ENCODE assay signal across 19 cellular contexts in genomic region chr9:34662544-34663295, GRCh38. TPM values are rescaled to one million over a fixed set of nuclear protein-coding genes. Genes with fewer than 3 reads are reported as not detected.
DNase-seq lines count a peak whose midpoint lies in the region; ATAC-seq and TF ChIP-seq lines count a peak whose summit lies in the region.
"Had no signal": no experiment of that assay in that cellular context is flagged by ENCODE, and none has a peak within 500 bp of the region (broad histone marks: within the 10 kb centered on the region; RNA-seq: fewer than 3 reads in every experiment).

Gene CCL27 (minus strand): TSS chr9:34662657. CDS start chr9:34662633, 24 bp downstream.

- no peak for TF ChIP-seq POLR2A in lower leg skin (IDR thresholded peaks at IDR 0.05)

- H3K4me3 ChIP-seq in CD4-positive, CD25-positive, alpha-beta regulatory T cell (ENCODE audit: low read depth, low read length): peak within 1 kb of the TSS; percentile 73
- H3K4me3 ChIP-seq in HEK293 (ENCODE audit: low read depth, low read length) (no peak within 1 kb of the TSS), ascending aorta (no peak within 1 kb of the TSS), lower leg skin (ENCODE audit: low read depth, poor library complexity, severe bottlenecking) (no peak within 1 kb of the TSS)
- H3K4me3 ChIP-seq: gastrocnemius medialis, neural progenitor cell, upper lobe of left lung had no signal

- no peaks in the 10 kb centered on the region for H3K27me3 ChIP-seq in CD4-positive, CD25-positive, alpha-beta regulatory T cell (ENCODE audit: control insufficient read depth, insufficient read depth, low read length)
- no peaks in the 10 kb centered on the region for H3K27me3 ChIP-seq in ascending aorta
- H3K27me3 ChIP-seq: gastrocnemius medialis, neural progenitor cell, upper lobe of left lung had no signal

- H3K4me1 ChIP-seq in CD4-positive, CD25-positive, alpha-beta regulatory T cell (ENCODE audit: control insufficient read depth, insufficient read depth, low read length, poor library complexity, severe bottlenecking): peaks cover 37% of the 10 kb centered on the region
- peaks cover 5% of the 10 kb centered on the region; the same call in 1 of the 2 replicates for H3K4me1 ChIP-seq in HEK293 (ENCODE audit: control insufficient read depth, insufficient read depth, low read length)
- H3K4me1 ChIP-seq in ascending aorta: peaks cover 5 to 14% of the 10 kb centered on the region in 2 donors

- H3K36me3 Mint-ChIP-seq in CD4-positive, CD25-positive, alpha-beta regulatory T cell: peaks cover 9% of the 10 kb centered on the region

- H3K27ac ChIP-seq in CD4-positive, CD25-positive, alpha-beta regulatory T cell (ENCODE audit: insufficient read depth, low read length, poor library complexity, severe bottlenecking): peak within 1 kb of the TSS; percentile 98
- H3K27ac ChIP-seq in HEK293 (ENCODE audit: extremely low read depth, low read depth, low read length) (no peak within 1 kb of the TSS), ascending aorta (peak within 1 kb of the TSS; percentile 99 to 100), caudate nucleus (ENCODE audit: low read depth, low read length) (no peak within 1 kb of the TSS)
- H3K27ac ChIP-seq: neural progenitor cell had no signal

- H3K4me1 Mint-ChIP-seq in CD4-positive, CD25-positive, alpha-beta regulatory T cell: peaks cover 10 to 63% (median 36%) of the 10 kb centered on the region in 4 donors

- POLR2A ChIA-PET in HEK293 (lab: Yijun Ruan, JAX): no interaction called here

- WGBS in lower leg skin, 2 donors: 54 to 59% methylated on average over 4 of the region's 4 CpGs

- no peaks in the 10 kb centered on the region for H3K9me3 ChIP-seq in CD4-positive, CD25-positive, alpha-beta regulatory T cell (ENCODE audit: control insufficient read depth in 2 of 2, low read length in 2 of 2)
- H3K9me3 ChIP-seq in HEK293 (ENCODE audit: control insufficient read depth, insufficient read depth, low read depth, low read length): no peaks in the 10 kb centered on the region
- H3K9me3 ChIP-seq in ascending aorta: no peaks in the 10 kb centered on the region
- H3K9me3 ChIP-seq: gastrocnemius medialis, upper lobe of left lung had no signal

- peak within 1 kb of the TSS; percentile 88 to 97 (median 96) for H3K27ac Mint-ChIP-seq in CD4-positive, CD25-positive, alpha-beta regulatory T cell
- H3K27ac Mint-ChIP-seq: neural progenitor cell had no signal

- no peaks in the 10 kb centered on the region for H3K9me3 Mint-ChIP-seq in CD4-positive, CD25-positive, alpha-beta regulatory T cell
- H3K9me3 Mint-ChIP-seq: neural progenitor cell had no signal

- H3K4me3 Mint-ChIP-seq in CD4-positive, CD25-positive, alpha-beta regulatory T cell: peak within 1 kb of the TSS; percentile 52 to 94 (median 88)

- peaks cover 5% of the 10 kb centered on the region for H3K27me3 Mint-ChIP-seq in CD4-positive, CD25-positive, alpha-beta regulatory T cell

- no peak for DNase-seq in CD4-positive, CD25-positive, alpha-beta regulatory T cell
- no peak for DNase-seq in ascending aorta (ENCODE audit: low spot score in 2 of 2)
- no peak for DNase-seq in lower leg skin (ENCODE audit: low spot score in 2 of 2)
- DNase-seq in caudate nucleus (lab: John Stamatoyannopoulos, UW): no peak
- DNase-seq in posterior vena cava (ENCODE audit: low spot score): no peak
- DNase-seq in NCI-H128 (lab: John Stamatoyannopoulos, UW; ENCODE audit: unreplicated experiment): no peak
- DNase-seq: DMS 273 treated with DMSO at 0.1 percent for 48 hours; effector CD8-positive, alpha-beta T cell; gastrocnemius medialis; NCI-H1436 treated with DMSO at 0.1 percent for 48 hours; NCI-H345; PC-3; stimulated activated CD8-positive, alpha-beta memory T cell treated with anti-CD3 and anti-CD28 coated beads, Interleukin-4, amount 100 ng/mL, for 48 hours; upper lobe of left lung had no signal

- intact Hi-C loops in ascending aorta (cut with DNase I) (loop anchor here (5.0 to 10.0 kb wide), 2 partner anchors 50 to 452 kb away; partner anchors contain the start of genes ATOSB and RPP25L), lower leg skin (cut with DNase I; ENCODE audit: low total_unique reads) (no loop called here), posterior vena cava (cut with DNase I) (no loop called here)

- H3K36me3 ChIP-seq in CD4-positive, CD25-positive, alpha-beta regulatory T cell (ENCODE audit: control insufficient read depth, insufficient read depth, low read length): no peaks in the 10 kb centered on the region
- H3K36me3 ChIP-seq in HEK293 (ENCODE audit: control insufficient read depth in 2 of 2, insufficient read depth in 1 of 2, low read length in 2 of 2) (peaks cover 0 to 18% of the 10 kb centered on the region in 2 experiments; a peak in 1 of 3 replicates), ascending aorta (peaks cover 28 to 34% of the 10 kb centered on the region in 2 donors)
- H3K36me3 ChIP-seq: neural progenitor cell had no signal

- no peak for ATAC-seq in CD4-positive, CD25-positive, alpha-beta regulatory T cell (ENCODE audit: low read depth in 2 of 2)
- no peak for ATAC-seq in GM21619 (IDR thresholded peaks at IDR 0.05; ENCODE audit: unreplicated experiment)
- ATAC-seq: gastrocnemius medialis, PC-3, right cardiac atrium had no signal

- TF ChIP-seq CTCF in HEK293 (tag by site-specific recombination; IDR thresholded peaks at IDR 0.05): no peak
- TF ChIP-seq CTCF in ascending aorta (IDR thresholded peaks at IDR 0.05): no peak
- TF ChIP-seq CTCF in lower leg skin (IDR thresholded peaks at IDR 0.05): no peak

- CTCF ChIA-PET in HEK293 (lab: Yijun Ruan, JAX): interaction anchor here (0.6 to 2.5 kb wide), 17 partner anchors 8 to 941 kb away, joined by 3 to 17 read pairs (median 4); partner anchors contain the start of gene GALT

TF ChIP-seq in HEK293, 187 proteins besides CTCF, POLR2A, EP300 and RAD21:
- TF ChIP-seq EGR2 (tag by site-specific recombination; IDR thresholded peaks at IDR 0.05; ENCODE audit: low read depth): peak; percentile 37; the same call in 1 of the 2 replicates
- no peak for TF ChIP-seq ZNF48 (tag by site-specific recombination; IDR thresholded peaks at IDR 0.05)
- TF ChIP-seq SP2 (tag by site-specific recombination; IDR thresholded peaks at IDR 0.05): peak; percentile 23; the same call in 1 of the 2 replicates
- no peak for TF ChIP-seq ZIC2 (tag by site-specific recombination; IDR thresholded peaks at IDR 0.05)
- no peak for TF ChIP-seq GLI2 (tag by site-specific recombination; IDR thresholded peaks at IDR 0.05; ENCODE audit: borderline replicate concordance, low read depth)
- TF ChIP-seq ZNF558 (tag by site-specific recombination; IDR thresholded peaks at IDR 0.05): peak; percentile 76; the same call in 1 of the 2 replicates
- no peak for TF ChIP-seq ZNF223 (tag by site-specific recombination; IDR thresholded peaks at IDR 0.05)
- 0 out of 2 replicates have a peak, but pooled peaks have one; percentile 23 for TF ChIP-seq WT1 (tag by site-specific recombination; IDR thresholded peaks at IDR 0.05)
- TF ChIP-seq ZFHX2 (tag by site-specific recombination; conservative IDR thresholded peaks at IDR 0.05): peak; percentile 43

RNA-seq across cellular contexts. Expression of gene CCL27, which starts in this region (rescaled TPM):
- total RNA-seq in CD4-positive, CD25-positive, alpha-beta regulatory T cell: not detected
- polyA plus RNA-seq in CD4-positive, CD25-positive, alpha-beta regulatory T cell: under 1 TPM in 1 of 4 donors, not detected in 3; 0.28 TPM
- total RNA-seq in ascending aorta (9.3 TPM), lower leg skin (100 to 1,000 TPM; 199 to 301 (median 241) TPM), posterior vena cava (under 1 TPM in 1 of 2 donors, not detected in 1; 0.33 TPM)
- total RNA-seq: lung microvascular endothelial cell, PC-3 had no signal

Comparison
In these comparisons a context has a peak if more than half of its experiments do, and no peak if none do; other contexts are left out.
1. RNA of gene CCL27 (total RNA-seq): 199 to 301 TPM in lower leg skin; 9.3 TPM in ascending aorta (single experiment), 0.33 TPM in posterior vena cava and not detected in CD4-positive, CD25-positive, alpha-beta regulatory T cell (single experiment); every median in the first group is over 10 times any median in the second.
2. H3K27ac ChIP-seq: peak in CD4-positive, CD25-positive, alpha-beta regulatory T cell (single experiment) and ascending aorta (2 of 2); none in HEK293 (single experiment) and caudate nucleus (single experiment).